ENCODE assay signal across 1 cellular context in genomic region chr2:174634130-174635014, GRCh38.
TF ChIP-seq lines count a peak whose summit lies in the region.

No MANE protein-coding gene starts in this region.

TF ChIP-seq in WTC11, 78 proteins besides CTCF, POLR2A, EP300 and RAD21 (continued from another document):
- TF ChIP-seq USF1 (CRISPR knock-in tag; IDR thresholded peaks at IDR 0.05), result no peak
- TF ChIP-seq MYBL2 (CRISPR knock-in tag; IDR thresholded peaks at IDR 0.05), result no peak
- no peak for TF ChIP-seq FOXK1 (CRISPR knock-in tag; IDR thresholded peaks at IDR 0.05)
- TF ChIP-seq MAX (CRISPR knock-in tag; IDR thresholded peaks at IDR 0.05), result no peak
- no peak for TF ChIP-seq ERG (CRISPR knock-in tag; IDR thresholded peaks at IDR 0.05)
- no peak for TF ChIP-seq ATF1 (CRISPR knock-in tag; IDR thresholded peaks at IDR 0.05)
- no peak for TF ChIP-seq EMX1 (CRISPR knock-in tag; IDR thresholded peaks at IDR 0.05)
